In the genomic region with DNA sequence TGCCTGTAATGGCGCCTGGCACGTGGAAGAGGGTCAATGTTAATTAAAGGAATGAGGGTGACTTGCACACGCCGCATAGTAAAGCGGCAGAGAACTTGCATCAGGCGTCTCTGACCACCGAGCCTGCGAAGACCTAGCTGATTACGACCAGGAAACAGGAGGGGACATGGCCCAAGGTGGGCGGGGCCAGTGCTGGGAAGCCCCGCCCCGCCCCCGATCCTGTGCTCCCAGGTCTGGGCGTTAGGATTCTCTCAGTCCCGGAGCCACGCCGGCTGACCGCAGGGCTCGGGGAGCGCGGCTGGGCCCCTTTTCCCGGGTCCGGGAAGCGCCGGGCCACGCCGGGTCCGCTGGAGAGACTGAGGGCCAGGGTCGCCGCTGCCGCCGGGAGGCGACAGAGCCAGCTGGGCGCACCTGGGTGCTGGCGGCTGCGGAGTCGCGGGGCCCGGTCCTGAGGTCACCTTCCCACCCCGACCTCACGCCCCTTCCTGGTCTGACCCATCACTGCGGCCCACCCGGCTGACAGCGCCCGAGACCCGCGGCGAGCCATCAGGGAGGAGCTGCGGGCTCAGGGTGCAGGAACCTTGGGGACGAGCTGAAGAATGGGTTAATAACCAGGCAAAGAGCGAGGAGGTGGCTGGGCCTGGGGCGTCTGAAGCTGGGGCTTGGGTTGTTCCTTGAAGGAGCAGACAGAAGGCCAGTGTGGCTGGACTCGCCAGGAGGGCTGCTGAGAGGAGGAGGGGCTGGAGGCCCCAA, we compare ENCODE assay signal across 9 cellular contexts. TPM values are rescaled to one million over a fixed set of nuclear protein-coding genes. Genes with fewer than 3 reads are reported as not detected.
DNase-seq lines count a peak whose midpoint lies in the region; ATAC-seq and TF ChIP-seq lines count a peak whose summit lies in the region.
"Had no signal": no experiment of that assay in that cellular context is flagged by ENCODE, and none has a peak within 500 bp of the region (broad histone marks: within the 10 kb centered on the region; RNA-seq: fewer than 3 reads in every experiment).

No MANE protein-coding gene starts in this region.

- DNase-seq in RWPE2 (ENCODE audit: low spot score) = no peak
- DNase-seq in fibroblast of villous mesenchyme (ENCODE audit: low read depth) = peak; percentile 41
- DNase-seq in prostate gland (ENCODE audit: low spot score) = no peak
- DNase-seq in NOMO-1 treated with DMSO at 0.1 percent for 48 hours (lab: John Stamatoyannopoulos, UW; ENCODE audit: unreplicated experiment) = no peak
- DNase-seq in NCI-H1105 (lab: John Stamatoyannopoulos, UW) = no peak
- no peak for DNase-seq in effector CD4-positive, alpha-beta T cell

- TF ChIP-seq CTCF in RWPE2 (IDR thresholded peaks at IDR 0.05; ENCODE audit: poor library complexity, severe bottlenecking) (no peak), fibroblast of villous mesenchyme (IDR thresholded peaks at IDR 0.05; ENCODE audit: insufficient read depth, low read depth, low read length) (no peak), prostate gland (IDR thresholded peaks at IDR 0.05) (no peak)

- intact Hi-C loops in prostate gland (cut with DNase I) = no loop called here

- H3K27me3 ChIP-seq in RWPE2 (ENCODE audit: insufficient read depth, poor library complexity, severe bottlenecking) = no peaks in the 10 kb centered on the region
- peaks cover 3% of the 10 kb centered on the region for H3K27me3 ChIP-seq in prostate gland (replicated peaks; ENCODE audit: insufficient read depth)

- TF ChIP-seq POLR2A in GM18526 (IDR thresholded peaks at IDR 0.05; ENCODE audit: extremely low read depth, insufficient read length) (peak; percentile 29), prostate gland (IDR thresholded peaks at IDR 0.05) (no peak)

- H3K9me3 ChIP-seq in RWPE2 (ENCODE audit: severe bottlenecking) (no peaks in the 10 kb centered on the region), prostate gland (no peaks in the 10 kb centered on the region)

- H3K27ac ChIP-seq in RWPE2 (ENCODE audit: poor library complexity, severe bottlenecking) (no peak overlapping the region), prostate gland (no peak overlapping the region)

- H3K36me3 ChIP-seq in RWPE2 (ENCODE audit: low read depth) = no peaks in the 10 kb centered on the region
- no peaks in the 10 kb centered on the region for H3K36me3 ChIP-seq in prostate gland

- H3K4me3 ChIP-seq in RWPE2 (ENCODE audit: severe bottlenecking) = no peak overlapping the region
- peak overlapping the region; percentile 45 for H3K4me3 ChIP-seq in fibroblast of villous mesenchyme (ENCODE audit: low read depth, low read length)
- peak overlapping the region; percentile 3 to 19 for H3K4me3 ChIP-seq in prostate gland

- WGBS in prostate gland = 16% methylated on average over 47 of the region's 53 CpGs

- no peaks in the 10 kb centered on the region for H3K4me1 ChIP-seq in RWPE2 (ENCODE audit: insufficient read depth, poor library complexity, severe bottlenecking)
- H3K4me1 ChIP-seq in prostate gland (replicated peaks) = no peaks in the 10 kb centered on the region

- ATAC-seq in HG02571 (IDR thresholded peaks at IDR 0.05; ENCODE audit: unreplicated experiment) (peak; percentile 77), RWPE2 (ENCODE audit: low read depth) (peak; percentile 72)

RNA-seq across cellular contexts. Expression of a gene that starts 23.0 kb away (rescaled TPM):
- total RNA-seq in fibroblast of villous mesenchyme (under 0.01 TPM in 1 of 2 replicates, not detected in the other), prostate gland (1 to 10 TPM; 1.0 to 10.0 TPM)
- total RNA-seq: activated CD8-positive, alpha-beta memory T cell treated with anti-CD3 and anti-CD28 coated beads for 36 hours had no signal
